ENCODE assay signal across 8 cellular contexts in the genomic region with DNA sequence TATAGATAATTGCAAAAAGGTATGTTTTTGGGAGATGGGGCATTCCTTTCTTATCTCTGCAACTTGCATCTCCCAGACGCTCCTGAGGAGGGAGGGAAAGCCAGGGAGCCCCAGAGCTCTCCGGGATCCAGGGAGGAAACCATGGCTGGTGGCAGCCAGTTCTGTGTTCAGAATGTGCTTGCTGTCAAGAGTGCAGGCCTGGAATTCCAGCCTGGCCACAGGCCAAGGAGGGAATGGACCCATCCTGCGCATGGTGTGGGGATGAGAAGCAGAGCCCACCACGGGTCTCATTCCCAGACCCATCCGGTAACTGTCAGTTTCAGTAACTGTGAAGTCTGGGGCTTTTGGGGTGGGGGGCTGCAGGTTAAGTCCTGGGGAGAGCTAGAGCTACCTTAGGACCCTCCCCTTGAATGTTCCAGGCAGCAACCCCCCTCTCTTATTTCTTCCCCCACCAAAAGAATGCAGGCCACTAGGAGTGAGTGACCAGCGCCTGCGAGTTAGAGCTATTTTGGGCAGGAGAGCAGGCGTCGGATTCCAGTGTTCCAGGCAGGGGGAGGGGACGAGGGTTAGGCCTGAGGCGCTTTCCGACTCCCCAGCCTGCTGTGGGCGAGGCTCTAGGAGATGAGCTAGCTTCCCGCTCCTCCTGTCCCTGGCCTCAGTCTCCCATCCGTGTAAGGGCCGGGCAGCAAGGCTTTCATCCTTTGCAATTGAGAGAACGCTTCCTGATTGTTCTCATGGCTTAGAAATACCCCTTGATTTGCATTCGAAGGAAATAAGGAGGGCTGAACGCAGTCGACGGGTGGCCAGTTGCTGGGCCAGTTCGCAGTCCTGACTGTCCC. TPM values are rescaled to one million over a fixed set of nuclear protein-coding genes. Genes with fewer than 3 reads are reported as not detected.
DNase-seq lines count a peak whose midpoint lies in the region; ATAC-seq, FAIRE-seq and TF ChIP-seq lines count a peak whose summit lies in the region.

No MANE protein-coding gene starts in this region.

- peak overlapping the region; percentile 73 for H3K9ac ChIP-seq in iPS-18a (ENCODE audit: low read length)

- intact Hi-C loops in sciatic nerve (cut with DNase I) = no loop called here

- no peaks in the 10 kb centered on the region for H3K9me3 ChIP-seq in iPS-18a (ENCODE audit: control insufficient read depth, low read depth, low read length)

- no peaks in the 10 kb centered on the region for H3K36me3 ChIP-seq in brain microvascular endothelial cell (replicated peaks)
- H3K36me3 ChIP-seq in iPS-18a (ENCODE audit: control insufficient read depth, low read depth, low read length) = no peaks in the 10 kb centered on the region

- peak; percentile 73 for FAIRE-seq in G401.6 (lab: Jason Lieb, UNC)

- H3K27me3 ChIP-seq in brain microvascular endothelial cell (replicated peaks) = no peaks in the 10 kb centered on the region
- no peaks in the 10 kb centered on the region for H3K27me3 ChIP-seq in iPS-18a (ENCODE audit: control insufficient read depth, insufficient read depth, low read length)

- H3K4me1 ChIP-seq in iPS-18a (ENCODE audit: control insufficient read depth, low read depth, low read length) = peaks cover 22% of the 10 kb centered on the region

- no peak for TF ChIP-seq CTCF in 22Rv1 (IDR thresholded peaks at IDR 0.05)
- TF ChIP-seq CTCF in brain microvascular endothelial cell (IDR thresholded peaks at IDR 0.05; ENCODE audit: low read depth, low read length, missing control alignments) = no peak

- H3K27ac ChIP-seq in 22Rv1 (peak overlapping the region; percentile 98), brain microvascular endothelial cell (peak overlapping the region; percentile 74), iPS-18a (ENCODE audit: low read length) (peak overlapping the region; percentile 97)

- H3K4me3 ChIP-seq in brain microvascular endothelial cell (ENCODE audit: low read depth, low read length) (peak overlapping the region; percentile 61), iPS-18a (ENCODE audit: low read length) (peak overlapping the region; percentile 83)

- ATAC-seq in sciatic nerve = peak; percentile 83

- in situ Hi-C loops in brain microvascular endothelial cell (cut with HindIII; ENCODE audit: low pct_ligation_motif_present, low sequenced_read_pairs) = no loop called here

- DNase-seq in NCI-H226 = peak; percentile 86
- DNase-seq in brain microvascular endothelial cell = peak; percentile 48
- peak; percentile 84 for DNase-seq in sciatic nerve (ENCODE audit: low spot score)
- no peak for DNase-seq in NCI-H2171 treated with DMSO at 0.1 percent for 48 hours (lab: John Stamatoyannopoulos, UW)
- DNase-seq in NK-92 (lab: John Stamatoyannopoulos, UW; ENCODE audit: unreplicated experiment) = no peak

RNA-seq across cellular contexts. Expression of gene DAG1, which starts 0.8 kb away (rescaled TPM):
- total RNA-seq in sciatic nerve = 165 TPM

RNA-seq across cellular contexts. Expression of gene NICN1, which starts 40.1 kb away (rescaled TPM):
- total RNA-seq in sciatic nerve = 23.4 TPM

RNA-seq across cellular contexts. Expression of gene AMT, which starts 47.0 kb away (rescaled TPM):
- 12.4 TPM for total RNA-seq in sciatic nerve

RNA-seq across cellular contexts. Expression of gene TCTA, which starts 57.0 kb away (rescaled TPM):
- total RNA-seq in sciatic nerve = 28.5 TPM

RNA-seq across cellular contexts. Expression of gene RHOA, which starts 57.5 kb away (rescaled TPM):
- total RNA-seq in sciatic nerve = 485 TPM

Comparison
In these comparisons a context has a peak if more than half of its experiments do, and no peak if none do; other contexts are left out.
1. DNase-seq: peak in NCI-H226 (single experiment), brain microvascular endothelial cell (single experiment) and sciatic nerve (single experiment); none in NCI-H2171 treated with DMSO at 0.1 percent for 48 hours (single experiment) and NK-92 (single experiment).
2. Peak in every context shown above with its lines, with median percentiles within 50 percentile points of each other: H3K27ac ChIP-seq.